Comparison of ENCODE assay signal across 15 cellular contexts in genomic region chr1:74674278-74675048, GRCh38. TPM values are rescaled to one million over a fixed set of nuclear protein-coding genes. Genes with fewer than 3 reads are reported as not detected.
DNase-seq lines count a peak whose midpoint lies in the region; ATAC-seq and TF ChIP-seq lines count a peak whose summit lies in the region.
"Had no signal": no experiment of that assay in that cellular context is flagged by ENCODE, and none has a peak within 500 bp of the region (broad histone marks: within the 10 kb centered on the region; RNA-seq: fewer than 3 reads in every experiment).

No MANE protein-coding gene starts in this region.

- ATAC-seq in GM18909 (IDR thresholded peaks at IDR 0.05; ENCODE audit: poor library complexity, unreplicated experiment) (peak; percentile 42), HG02759 (IDR thresholded peaks at IDR 0.05; ENCODE audit: unreplicated experiment) (peak; percentile 45), GM18873 (IDR thresholded peaks at IDR 0.05; ENCODE audit: low FRiP score, unreplicated experiment) (no peak)

- H4K20me1 ChIP-seq in osteoblast (ENCODE audit: insufficient read depth, low read length) = no peaks in the 10 kb centered on the region

- peak overlapping the region; percentile 83 for H2AFZ ChIP-seq in osteoblast (ENCODE audit: low read length)

- intact Hi-C loops in adrenal gland (cut with DNase I) = no loop called here

- peak; percentile 42 for DNase-seq in osteoblast (ENCODE audit: insufficient read length, low spot score, missing footprints)
- DNase-seq in adrenal gland = no peak
- DNase-seq in ecto neural progenitor cell (ENCODE audit: low spot score) = no peak
- DNase-seq in 8988T = no peak
- DNase-seq: activated effector memory CD4-positive, alpha-beta T cell treated with Interleukin-2 at 50 U/mL for 16 hours; GOT3; left ventricle myocardium inferior; stimulated activated naive CD4-positive, alpha-beta T cell had no signal

- TF ChIP-seq CTCF in osteoblast (IDR thresholded peaks at IDR 0.05; ENCODE audit: extremely low read depth, low read depth, low read length) (no peak), adrenal gland (IDR thresholded peaks at IDR 0.05) (no peak)

- H3K4me3 ChIP-seq in osteoblast (ENCODE audit: insufficient read depth, low read length) = peak overlapping the region; percentile 62
- no peak overlapping the region for H3K4me3 ChIP-seq in adrenal gland

- H3K9me3 ChIP-seq in osteoblast (ENCODE audit: low read depth, low read length) (no peaks in the 10 kb centered on the region), adrenal gland (replicated peaks in 1 of 3) (no peaks in the 10 kb centered on the region)

- H3K4me1 ChIP-seq in osteoblast (ENCODE audit: insufficient read depth, low read length) = peaks cover 2% of the 10 kb centered on the region
- H3K4me1 ChIP-seq in adrenal gland (replicated peaks in 1 of 2) = no peaks in the 10 kb centered on the region

- H3K36me3 ChIP-seq in osteoblast (ENCODE audit: insufficient read depth, low read length) (no peaks in the 10 kb centered on the region), adrenal gland (replicated peaks in 1 of 2) (no peaks in the 10 kb centered on the region)
- H3K36me3 ChIP-seq: left ventricle myocardium inferior had no signal

- no peaks in the 10 kb centered on the region for H3K79me2 ChIP-seq in osteoblast (ENCODE audit: insufficient read depth, low read length)

- H3K27me3 ChIP-seq in osteoblast (ENCODE audit: insufficient read depth, low read length) (no peaks in the 10 kb centered on the region), adrenal gland (no peaks in the 10 kb centered on the region)

- WGBS in adrenal gland, 4 donors = 60 to 70% (median 68%) methylated on average over 6 of the region's 6 CpGs

- no peak for TF ChIP-seq POLR2A in adrenal gland (IDR thresholded peaks at IDR 0.05)

- H3K4me2 ChIP-seq in osteoblast (ENCODE audit: insufficient read depth, low read length) = peak overlapping the region; percentile 76

- peak overlapping the region; percentile 83 for H3K27ac ChIP-seq in angular gyrus (ENCODE audit: low read depth, low read length)
- no peak overlapping the region for H3K27ac ChIP-seq in osteoblast (ENCODE audit: low read depth, low read length)
- no peak overlapping the region for H3K27ac ChIP-seq in adrenal gland
- H3K27ac ChIP-seq: left ventricle myocardium inferior had no signal

RNA-seq across cellular contexts. Expression of gene ERICH3, which starts 0.9 kb away (rescaled TPM):
- not detected in 2 replicates for total RNA-seq in osteoblast
- 1 to 10 TPM in 5 of 8 donors, under 1 TPM in 2, not detected in 1; 0.09 to 2.8 (median 1.1) TPM for total RNA-seq in adrenal gland
- polyA plus RNA-seq in adrenal gland = 1 to 10 TPM; 1.5 to 9.6 (median 6.6) TPM
- total RNA-seq: chondrocyte, left ventricle myocardium inferior, osteocyte, SK-MEL-5 had no signal

RNA-seq across cellular contexts. Expression of gene CRYZ, which starts 58.4 kb away (rescaled TPM):
- total RNA-seq in osteoblast (33.9 and 35.1 TPM in 2 replicates), adrenal gland (10 to 100 TPM; 18.1 to 69.0 (median 50.0) TPM)
- polyA plus RNA-seq in adrenal gland = 10 to 100 TPM; 47.6 to 81.6 (median 47.8) TPM

RNA-seq across cellular contexts. Expression of gene TYW3, which starts 58.5 kb away (rescaled TPM):
- total RNA-seq in osteoblast (17.4 TPM in 2 replicates), adrenal gland (10 to 100 TPM in 7 of 8 donors, 1 to 10 TPM in 1; 9.7 to 27.7 (median 18.9) TPM)
- 10 to 100 TPM; 29.2 to 50.2 (median 43.1) TPM for polyA plus RNA-seq in adrenal gland
